Comparison of ENCODE assay signal across 14 cellular contexts in the genomic region with DNA sequence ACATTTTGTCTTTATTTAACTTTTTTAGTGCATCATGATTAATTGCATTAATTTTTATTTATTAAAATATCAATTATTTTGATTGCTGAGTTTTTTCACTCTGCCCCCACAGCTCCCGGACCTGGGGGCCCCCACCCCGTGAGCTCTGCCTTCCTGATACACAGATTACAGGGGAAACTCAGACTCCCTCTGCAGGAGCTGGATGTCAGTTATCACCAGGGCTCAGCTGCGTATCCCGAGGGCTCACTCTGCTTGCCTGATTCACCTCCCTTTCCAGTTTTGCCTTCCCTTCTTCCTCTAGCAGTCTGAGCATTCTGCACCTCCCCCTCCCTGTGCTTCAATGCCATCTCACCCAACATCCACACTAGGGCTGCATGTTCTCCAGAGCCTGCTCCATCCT.
"Had no signal": no experiment of that assay in that cellular context is flagged by ENCODE, and none has a peak within 500 bp of the region (broad histone marks: within the 10 kb centered on the region; RNA-seq: fewer than 3 reads in every experiment).

No MANE protein-coding gene starts in this region.

- H3K36me3 ChIP-seq: esophagus muscularis mucosa, transverse colon had no signal

- DNase-seq: activated CD4-positive, alpha-beta memory T cell treated with anti-CD3 and anti-CD28 coated beads, Interleukin-2, amount 10 ng/mL, durations not matched to agents 7 days and 5 days; activated naive CD4-positive, alpha-beta T cell treated with anti-CD3 and anti-CD28 coated beads, Interleukin-2, amount 10 ng/mL, durations not matched to agents 7 days and 5 days; activated T-cell treated with anti-CD3 and anti-CD28 coated beads, Interleukin-2, amount 50 U/mL, for 24 hours; hippocampal formation; kidney glomerular epithelial cell; mesenchymal stem cell; naive thymus-derived CD8-positive, alpha-beta T cell; nucleus accumbens; stimulated activated CD4-positive, alpha-beta T cell treated with anti-CD3 and anti-CD28 coated beads, Interleukin-15, amount 100 ng/mL, for 24 hours; stimulated activated CD4-positive, alpha-beta T cell treated with anti-CD3 and anti-CD28 coated beads, Interleukin-4, amount 100 ng/mL, for 24 hours; stimulated activated naive CD8-positive, alpha-beta T cell treated with anti-CD3 and anti-CD28 coated beads, Interleukin-15, Interleukin-2, amounts not matched to agents 100 U/mL and 50 U/mL, for 24 hours; T-helper 1 cell; transverse colon had no signal

- H3K36me3 Mint-ChIP-seq: activated naive CD4-positive, alpha-beta T cell treated with anti-CD3 and anti-CD28 coated beads, Interleukin-2, amount 10 ng/mL, durations not matched to agents 7 days and 5 days; naive thymus-derived CD8-positive, alpha-beta T cell had no signal

- ATAC-seq: naive thymus-derived CD8-positive, alpha-beta T cell; stimulated activated naive CD8-positive, alpha-beta T cell treated with anti-CD3 and anti-CD28 coated beads, Interleukin-15, Interleukin-2, amounts not matched to agents 100 U/mL and 50 U/mL, for 24 hours had no signal

- H3K9me3 ChIP-seq: esophagus muscularis mucosa, transverse colon had no signal

- H3K27me3 ChIP-seq: esophagus muscularis mucosa, transverse colon had no signal

- H3K27ac ChIP-seq: esophagus muscularis mucosa had no signal

- H3K27ac Mint-ChIP-seq: activated CD4-positive, alpha-beta memory T cell treated with anti-CD3 and anti-CD28 coated beads, Interleukin-2, amount 10 ng/mL, durations not matched to agents 7 days and 5 days; activated naive CD4-positive, alpha-beta T cell treated with anti-CD3 and anti-CD28 coated beads, Interleukin-2, amount 10 ng/mL, durations not matched to agents 7 days and 5 days; activated T-cell treated with anti-CD3 and anti-CD28 coated beads, Interleukin-2, amount 50 U/mL, for 24 hours; naive thymus-derived CD8-positive, alpha-beta T cell had no signal

- H3K4me3 Mint-ChIP-seq: activated CD4-positive, alpha-beta memory T cell treated with anti-CD3 and anti-CD28 coated beads, Interleukin-2, amount 10 ng/mL, durations not matched to agents 7 days and 5 days; activated naive CD4-positive, alpha-beta T cell treated with anti-CD3 and anti-CD28 coated beads, Interleukin-2, amount 10 ng/mL, durations not matched to agents 7 days and 5 days; activated T-cell treated with anti-CD3 and anti-CD28 coated beads, Interleukin-2, amount 50 U/mL, for 24 hours; naive thymus-derived CD8-positive, alpha-beta T cell had no signal

- H3K4me3 ChIP-seq: esophagus muscularis mucosa, transverse colon had no signal

- H3K9me3 Mint-ChIP-seq: activated CD4-positive, alpha-beta memory T cell treated with anti-CD3 and anti-CD28 coated beads, Interleukin-2, amount 10 ng/mL, durations not matched to agents 7 days and 5 days; activated naive CD4-positive, alpha-beta T cell treated with anti-CD3 and anti-CD28 coated beads, Interleukin-2, amount 10 ng/mL, durations not matched to agents 7 days and 5 days; activated T-cell treated with anti-CD3 and anti-CD28 coated beads, Interleukin-2, amount 50 U/mL, for 24 hours; naive thymus-derived CD8-positive, alpha-beta T cell had no signal

- H3K4me1 Mint-ChIP-seq: activated CD4-positive, alpha-beta memory T cell treated with anti-CD3 and anti-CD28 coated beads, Interleukin-2, amount 10 ng/mL, durations not matched to agents 7 days and 5 days; activated naive CD4-positive, alpha-beta T cell treated with anti-CD3 and anti-CD28 coated beads, Interleukin-2, amount 10 ng/mL, durations not matched to agents 7 days and 5 days had no signal

- H3K27me3 Mint-ChIP-seq: activated naive CD4-positive, alpha-beta T cell treated with anti-CD3 and anti-CD28 coated beads, Interleukin-2, amount 10 ng/mL, durations not matched to agents 7 days and 5 days; activated T-cell treated with anti-CD3 and anti-CD28 coated beads, Interleukin-2, amount 50 U/mL, for 24 hours had no signal
